30 cellular contexts compared by ENCODE assay signal in genomic region chr11:4019891-4020290, GRCh38.
DNase-seq lines count a peak whose midpoint lies in the region; ATAC-seq and TF ChIP-seq lines count a peak whose summit lies in the region.
"Had no signal": no experiment of that assay in that cellular context is flagged by ENCODE, and none has a peak within 500 bp of the region (broad histone marks: within the 10 kb centered on the region; RNA-seq: fewer than 3 reads in every experiment).

No MANE protein-coding gene starts in this region.

- H3K9me3 Mint-ChIP-seq in stimulated activated naive CD8-positive, alpha-beta T cell treated with anti-CD3 and anti-CD28 coated beads, Interleukin-15, Interleukin-2, amounts not matched to agents 100 ng/mL and 50 ng/mL, for 24 hours: no peaks in the 10 kb centered on the region
- peaks cover 15% of the 10 kb centered on the region for H3K9me3 Mint-ChIP-seq in type B pancreatic cell
- no peaks in the 10 kb centered on the region for H3K9me3 Mint-ChIP-seq in CD8-positive, alpha-beta memory T cell
- H3K9me3 Mint-ChIP-seq: GM23338 had no signal

- no peaks in the 10 kb centered on the region for H3K9me3 ChIP-seq in SK-N-SH
- H3K9me3 ChIP-seq in CD8-positive, alpha-beta memory T cell (ENCODE audit: low read length): no peaks in the 10 kb centered on the region
- H3K9me3 ChIP-seq: MG63, pancreas, thoracic aorta had no signal

- no peaks in the 10 kb centered on the region for H3K27me3 ChIP-seq in SK-N-SH (ENCODE audit: insufficient read depth)
- no peaks in the 10 kb centered on the region for H3K27me3 ChIP-seq in CD8-positive, alpha-beta memory T cell (ENCODE audit: insufficient read depth, low read length, poor library complexity, severe bottlenecking)
- H3K27me3 ChIP-seq: cardiac muscle cell, foreskin keratinocyte, MG63, pancreas had no signal

- no peak for ATAC-seq in stimulated activated naive CD8-positive, alpha-beta T cell treated with anti-CD3 and anti-CD28 coated beads, Interleukin-15, Interleukin-2, amounts not matched to agents 100 U/mL and 50 U/mL, for 24 hours
- ATAC-seq: foreskin keratinocyte, GM12878, GM23338, K562, pancreas, right cardiac atrium had no signal

- WGBS in SK-N-SH (ENCODE audit: low lambda C conversion rate): 20% methylated on average over 3 of the region's 3 CpGs

- TF ChIP-seq EP300 in SK-N-SH (IDR thresholded peaks at IDR 0.05; ENCODE audit: borderline replicate concordance in 1 of 2, low read depth in 1 of 2, low read length in 1 of 2): peak in 1 of 2 experiments; percentile 80; a peak in 2 of 4 replicates

- peak overlapping the region; percentile 8 for H3K27ac Mint-ChIP-seq in stimulated activated naive CD8-positive, alpha-beta T cell treated with anti-CD3 and anti-CD28 coated beads, Interleukin-15, Interleukin-2, amounts not matched to agents 100 ng/mL and 50 ng/mL, for 24 hours
- H3K27ac Mint-ChIP-seq in type B pancreatic cell: peak overlapping the region; percentile 90
- H3K27ac Mint-ChIP-seq in CD8-positive, alpha-beta memory T cell: peak overlapping the region in 4 of 8 donors; percentile 0 to 69 (median 8)
- H3K27ac Mint-ChIP-seq: activated T-cell treated with anti-CD3 and anti-CD28 coated beads, Interleukin-2, amount 50 U/mL, for 24 hours; GM23338; memory B cell had no signal

- H3K4me2 ChIP-seq in SK-N-SH: no peak overlapping the region
- H3K4me2 ChIP-seq: GM23338 had no signal

- CTCF ChIA-PET in SK-N-SH (lab: Yijun Ruan, JAX): interaction anchor here (1.0 to 3.1 kb wide), 5 partner anchors 23 to 171 kb away, joined by 3 to 16 read pairs (median 6); partner anchors contain the start of gene STIM1
- CTCF ChIA-PET in CD8-positive, alpha-beta memory T cell (lab: Charles Lee): no interaction called here

- H3K4me1 Mint-ChIP-seq in stimulated activated naive CD8-positive, alpha-beta T cell treated with anti-CD3 and anti-CD28 coated beads, Interleukin-15, Interleukin-2, amounts not matched to agents 100 ng/mL and 50 ng/mL, for 24 hours (ENCODE audit: low read depth): peaks cover 40% of the 10 kb centered on the region
- peaks cover 5% of the 10 kb centered on the region for H3K4me1 Mint-ChIP-seq in type B pancreatic cell (ENCODE audit: unreplicated experiment)
- peaks cover 47 to 80% (median 69%) of the 10 kb centered on the region in 3 donors for H3K4me1 Mint-ChIP-seq in CD8-positive, alpha-beta memory T cell
- H3K4me1 Mint-ChIP-seq: GM23338 had no signal

- no peak overlapping the region for H3K4me3 ChIP-seq in SK-N-SH (ENCODE audit: low read depth in 2 of 2, low read length in 1 of 2)
- no peak overlapping the region for H3K4me3 ChIP-seq in fibroblast of villous mesenchyme (ENCODE audit: low read depth, low read length)
- H3K4me3 ChIP-seq in CD8-positive, alpha-beta memory T cell (ENCODE audit: low read length): no peak overlapping the region
- H3K4me3 ChIP-seq: cardiac muscle cell, GM12878, GM23338, K562, MG63, pancreas, thoracic aorta had no signal

- H3K27ac ChIP-seq in SK-N-SH (ENCODE audit: low read depth in 2 of 2, low read length in 1 of 2): peak overlapping the region; percentile 35 to 39; a peak in 3 of 4 replicates
- H3K27ac ChIP-seq in CD8-positive, alpha-beta memory T cell (ENCODE audit: low read depth, low read length): no peak overlapping the region
- H3K27ac ChIP-seq: C4-2B, cardiac muscle cell, foreskin keratinocyte, pancreas, thoracic aorta had no signal

- no peak for DNase-seq in stimulated activated naive CD8-positive, alpha-beta T cell treated with anti-CD3 and anti-CD28 coated beads, Interleukin-15, Interleukin-2, amounts not matched to agents 100 U/mL and 50 U/mL, for 24 hours
- DNase-seq in SK-N-SH (peak; percentile 46), fibroblast of villous mesenchyme (ENCODE audit: low read depth) (peak; percentile 34), type B pancreatic cell (ENCODE audit: extremely low spot score, unreplicated experiment) (no peak), cardiac septum (ENCODE audit: low spot score) (no peak), COLO668 (lab: John Stamatoyannopoulos, UW; ENCODE audit: unreplicated experiment) (no peak)
- DNase-seq in CD8-positive, alpha-beta memory T cell: no peak
- DNase-seq: ACHN; activated CD4-positive, alpha-beta T cell treated with anti-CD3 and anti-CD28 coated beads for 1 hour; activated naive CD4-positive, alpha-beta T cell; activated T-cell treated with anti-CD3 and anti-CD28 coated beads, Interleukin-2, amount 50 U/mL, for 24 hours; aorta; DMS53; foreskin keratinocyte; MG63; NCI-H524; pancreas; right cardiac atrium; SHP77 treated with DMSO at 0.1 percent for 48 hours; stimulated activated CD4-positive, alpha-beta T cell treated with anti-CD3 and anti-CD28 coated beads, Interleukin-12 subunit alpha, Interleukin-12 subunit beta, amount 100 ng/mL, for 4 hours; stimulated activated CD4-positive, alpha-beta T cell treated with anti-CD3 and anti-CD28 coated beads, Interleukin-4, amount 100 ng/mL, for 4 hours; stimulated activated naive CD4-positive, alpha-beta T cell had no signal

- no peak overlapping the region for H2AFZ ChIP-seq in SK-N-SH (ENCODE audit: low read depth)
- H2AFZ ChIP-seq: GM23338 had no signal

- peaks cover 7% of the 10 kb centered on the region for H3F3A ChIP-seq in SK-N-SH (replicated peaks; ENCODE audit: insufficient read depth)

- H4K20me1 ChIP-seq in SK-N-SH (ENCODE audit: insufficient read depth): no peaks in the 10 kb centered on the region

- H3K4me1 ChIP-seq in SK-N-SH (ENCODE audit: control insufficient read depth in 1 of 2, insufficient read depth in 2 of 2, low read depth in 1 of 2, low read length in 1 of 2): peaks cover 1 to 10% of the 10 kb centered on the region in 2 experiments; a peak in 3 of 4 replicates
- H3K4me1 ChIP-seq in CD8-positive, alpha-beta memory T cell (ENCODE audit: insufficient read depth, low read length): peaks cover 4% of the 10 kb centered on the region
- H3K4me1 ChIP-seq: foreskin keratinocyte, pancreas had no signal

- intact Hi-C loops in cardiac septum (cut with DNase I): no loop called here

- no peaks in the 10 kb centered on the region for H3K27me3 Mint-ChIP-seq in stimulated activated naive CD8-positive, alpha-beta T cell treated with anti-CD3 and anti-CD28 coated beads, Interleukin-15, Interleukin-2, amounts not matched to agents 100 ng/mL and 50 ng/mL, for 24 hours
- H3K27me3 Mint-ChIP-seq in type B pancreatic cell: no peaks in the 10 kb centered on the region
- H3K27me3 Mint-ChIP-seq in CD8-positive, alpha-beta memory T cell: no peaks in the 10 kb centered on the region
- H3K27me3 Mint-ChIP-seq: activated T-cell treated with anti-CD3 and anti-CD28 coated beads, Interleukin-2, amount 50 U/mL, for 24 hours; memory B cell had no signal

- H3K79me2 ChIP-seq in SK-N-SH (ENCODE audit: insufficient read depth): no peaks in the 10 kb centered on the region

- 0 out of 2 replicates have a peak, but pooled peaks have one; percentile 14 for TF ChIP-seq RAD21 in SK-N-SH (IDR thresholded peaks at IDR 0.05; ENCODE audit: low read length)

- POLR2A ChIA-PET in SK-N-SH (lab: Yijun Ruan, JAX): no interaction called here
- POLR2A ChIA-PET in CD8-positive, alpha-beta memory T cell (lab: Charles Lee): no interaction called here

- no peak overlapping the region for H3K9ac ChIP-seq in SK-N-SH

- TF ChIP-seq CTCF in SK-N-SH (IDR thresholded peaks at IDR 0.05) (no peak), fibroblast of villous mesenchyme (IDR thresholded peaks at IDR 0.05; ENCODE audit: insufficient read depth, low read depth, low read length) (no peak), type B pancreatic cell (conservative IDR thresholded peaks at IDR 0.05) (no peak)

- no peak overlapping the region for H3K4me3 Mint-ChIP-seq in stimulated activated naive CD8-positive, alpha-beta T cell treated with anti-CD3 and anti-CD28 coated beads, Interleukin-15, Interleukin-2, amounts not matched to agents 100 ng/mL and 50 ng/mL, for 24 hours
- H3K4me3 Mint-ChIP-seq in type B pancreatic cell: peak overlapping the region; percentile 67
- H3K4me3 Mint-ChIP-seq in CD8-positive, alpha-beta memory T cell: no peak overlapping the region
- H3K4me3 Mint-ChIP-seq: activated T-cell treated with anti-CD3 and anti-CD28 coated beads, Interleukin-2, amount 50 U/mL, for 24 hours; GM23338; memory B cell had no signal

- H3K36me3 ChIP-seq in SK-N-SH (replicated peaks in 1 of 2; ENCODE audit: control insufficient read depth in 1 of 2, insufficient read depth in 2 of 2, low read length in 1 of 2): peaks cover 0 to 3% of the 10 kb centered on the region in 2 experiments
- H3K36me3 ChIP-seq in CD8-positive, alpha-beta memory T cell (ENCODE audit: insufficient read depth, low read length): peaks cover 9% of the 10 kb centered on the region
- H3K36me3 ChIP-seq: cardiac muscle cell, MG63, pancreas, thoracic aorta had no signal

- peaks cover 20% of the 10 kb centered on the region for H3K36me3 Mint-ChIP-seq in stimulated activated naive CD8-positive, alpha-beta T cell treated with anti-CD3 and anti-CD28 coated beads, Interleukin-15, Interleukin-2, amounts not matched to agents 100 ng/mL and 50 ng/mL, for 24 hours (ENCODE audit: low read depth)
- peaks cover 21% of the 10 kb centered on the region for H3K36me3 Mint-ChIP-seq in type B pancreatic cell
- peaks cover under 1 to 20% (median 8%) of the 10 kb centered on the region in 3 donors for H3K36me3 Mint-ChIP-seq in CD8-positive, alpha-beta memory T cell

- H3K9me2 ChIP-seq in SK-N-SH: no peaks in the 10 kb centered on the region

TF ChIP-seq in SK-N-SH, 30 proteins besides CTCF, POLR2A, EP300 and RAD21 (continues in another document):
- TF ChIP-seq USF2 (IDR thresholded peaks at IDR 0.05; ENCODE audit: borderline replicate concordance, low read depth, low read length) (no peak), TCF12 (IDR thresholded peaks at IDR 0.05) (peak; percentile 82), RCOR1 (IDR thresholded peaks at IDR 0.05; ENCODE audit: low read length) (peak; percentile 52; the same call in 1 of the 2 replicates), FOSL2 (IDR thresholded peaks at IDR 0.05; ENCODE audit: borderline replicate concordance, low read depth) (no peak), CHD2 (IDR thresholded peaks at IDR 0.05; ENCODE audit: low read length, partially characterized antibody) (no peak), GABPA (IDR thresholded peaks at IDR 0.05; ENCODE audit: low read depth) (no peak), POLR2AphosphoS5 (IDR thresholded peaks at IDR 0.05; ENCODE audit: low read depth, low read length) (no peak), ELF1 (IDR thresholded peaks at IDR 0.05) (no peak)

Comparison
In these comparisons a context has a peak if more than half of its experiments do, and no peak if none do; other contexts are left out.
1. DNase-seq: peak in SK-N-SH (single experiment) and fibroblast of villous mesenchyme (single experiment); none in stimulated activated naive CD8-positive, alpha-beta T cell treated with anti-CD3 and anti-CD28 coated beads, Interleukin-15, Interleukin-2, amounts not matched to agents 100 U/mL and 50 U/mL, for 24 hours (single experiment), type B pancreatic cell (single experiment), cardiac septum (single experiment), COLO668 (single experiment) and CD8-positive, alpha-beta memory T cell (0 of 5).